In genomic region chr9:124399323-124399962, GRCh38 we compare ENCODE assay signal across 11 cellular contexts. TPM values are rescaled to one million over a fixed set of nuclear protein-coding genes. Genes with fewer than 3 reads are reported as not detected.
A peak's percentile ranks its signal among the peaks of the same experiment; 100 is the strongest.
DNase-seq lines count a peak whose midpoint lies in the region; ATAC-seq and TF ChIP-seq lines count a peak whose summit lies in the region.
"Had no signal": no experiment of that assay in that cellular context is flagged by ENCODE, and none has a peak within 500 bp of the region (broad histone marks: within the 10 kb centered on the region; RNA-seq: fewer than 3 reads in every experiment).

No MANE protein-coding gene starts in this region.

- no peaks in the 10 kb centered on the region for H3K9me3 Mint-ChIP-seq in neural crest cell

- no peak for ATAC-seq in HG03521 (IDR thresholded peaks at IDR 0.05; ENCODE audit: unreplicated experiment)
- ATAC-seq: activated CD4-positive, alpha-beta T cell treated with anti-CD3 and anti-CD28 coated beads for 36 hours had no signal

- H3K9me3 ChIP-seq in effector memory CD4-positive, alpha-beta T cell (ENCODE audit: control insufficient read depth, low read length): no peaks in the 10 kb centered on the region
- H3K9me3 ChIP-seq: upper lobe of left lung had no signal

- TF ChIP-seq CTCF in fibroblast of mammary gland (conservative IDR thresholded peaks at IDR 0.05; ENCODE audit: control insufficient read depth, insufficient read depth, low read depth, low read length): peak; percentile 19
- no peak for TF ChIP-seq CTCF in neural crest cell (conservative IDR thresholded peaks at IDR 0.05)

- peak overlapping the region; percentile 43 for H3K4me3 Mint-ChIP-seq in neural crest cell
- H3K4me3 Mint-ChIP-seq: activated CD4-positive, alpha-beta T cell treated with anti-CD3 and anti-CD28 coated beads for 36 hours had no signal

- H3K27ac ChIP-seq in effector memory CD4-positive, alpha-beta T cell (ENCODE audit: insufficient read depth, low read length, poor library complexity, severe bottlenecking): no peak overlapping the region
- H3K27ac ChIP-seq: C4-2B had no signal

- no peak overlapping the region for H3K4me3 ChIP-seq in fibroblast of mammary gland (ENCODE audit: control insufficient read depth, low read depth, low read length)
- no peak overlapping the region for H3K4me3 ChIP-seq in effector memory CD4-positive, alpha-beta T cell (ENCODE audit: insufficient read depth, low read depth, low read length, poor library complexity, severe bottlenecking)
- H3K4me3 ChIP-seq: upper lobe of left lung had no signal

- peaks cover 35% of the 10 kb centered on the region for H3K4me1 Mint-ChIP-seq in neural crest cell

- no peaks in the 10 kb centered on the region for H3K27me3 Mint-ChIP-seq in neural crest cell (ENCODE audit: low read depth)
- H3K27me3 Mint-ChIP-seq: activated CD4-positive, alpha-beta T cell treated with anti-CD3 and anti-CD28 coated beads for 36 hours had no signal

- peaks cover 3% of the 10 kb centered on the region for H3K36me3 Mint-ChIP-seq in neural crest cell (ENCODE audit: low read depth)

- peaks cover 45% of the 10 kb centered on the region for H3K36me3 ChIP-seq in effector memory CD4-positive, alpha-beta T cell (ENCODE audit: control insufficient read depth, insufficient read depth, low read length)

- no peaks in the 10 kb centered on the region for H3K4me1 ChIP-seq in effector memory CD4-positive, alpha-beta T cell (ENCODE audit: control insufficient read depth, insufficient read depth, low read length, poor library complexity, severe bottlenecking)

- no peaks in the 10 kb centered on the region for H3K27me3 ChIP-seq in effector memory CD4-positive, alpha-beta T cell (replicated peaks; ENCODE audit: control insufficient read depth, insufficient read depth, low read length, poor library complexity, severe bottlenecking)
- H3K27me3 ChIP-seq: upper lobe of left lung had no signal

- peak overlapping the region; percentile 92 for H3K27ac Mint-ChIP-seq in neural crest cell (ENCODE audit: unreplicated experiment)
- H3K27ac Mint-ChIP-seq: activated CD4-positive, alpha-beta T cell treated with anti-CD3 and anti-CD28 coated beads for 36 hours had no signal

- DNase-seq in AG08395 (ENCODE audit: low spot score): peak; percentile 76
- DNase-seq in RPMI7951 (ENCODE audit: low read depth): peak; percentile 97
- peak; percentile 75 for DNase-seq in fibroblast of mammary gland (ENCODE audit: low read depth)
- DNase-seq in neural crest cell (ENCODE audit: low read depth, low spot score): peak; percentile 30
- no peak for DNase-seq in NOMO-1 (lab: John Stamatoyannopoulos, UW; ENCODE audit: unreplicated experiment in 2 of 2)
- no peak for DNase-seq in SW480 (ENCODE audit: low spot score)
- DNase-seq in effector memory CD4-positive, alpha-beta T cell: no peak
- DNase-seq: activated CD4-positive, alpha-beta T cell treated with anti-CD3 and anti-CD28 coated beads for 36 hours; upper lobe of left lung had no signal

RNA-seq across cellular contexts. Expression of gene PSMB7, which starts 15.8 kb away (rescaled TPM):
- 259 and 268 TPM in 2 replicates for total RNA-seq in RPMI7951 (2014; rRNA removed; shearing (Covaris generic))
- 195 and 196 TPM in 2 replicates for total RNA-seq in neural crest cell

RNA-seq across cellular contexts. Expression of gene ADGRD2, which starts 50.8 kb away (rescaled TPM):
- total RNA-seq in RPMI7951 (2014; rRNA removed; shearing (Covaris generic)): not detected in 2 replicates
- 0.44 TPM in 1 of 2 replicates, not detected in the other for total RNA-seq in neural crest cell
- total RNA-seq: activated CD4-positive, alpha-beta T cell treated with anti-CD3 and anti-CD28 coated beads for 36 hours; upper lobe of left lung had no signal

Comparison
In these comparisons a context has a peak if more than half of its experiments do, and no peak if none do; other contexts are left out.
1. DNase-seq: peak in AG08395 (single experiment), RPMI7951 (single experiment), fibroblast of mammary gland (single experiment) and neural crest cell (single experiment); none in NOMO-1 (0 of 2), SW480 (single experiment) and effector memory CD4-positive, alpha-beta T cell (0 of 3).